Comparison of ENCODE assay signal across 18 cellular contexts in the genomic region with DNA sequence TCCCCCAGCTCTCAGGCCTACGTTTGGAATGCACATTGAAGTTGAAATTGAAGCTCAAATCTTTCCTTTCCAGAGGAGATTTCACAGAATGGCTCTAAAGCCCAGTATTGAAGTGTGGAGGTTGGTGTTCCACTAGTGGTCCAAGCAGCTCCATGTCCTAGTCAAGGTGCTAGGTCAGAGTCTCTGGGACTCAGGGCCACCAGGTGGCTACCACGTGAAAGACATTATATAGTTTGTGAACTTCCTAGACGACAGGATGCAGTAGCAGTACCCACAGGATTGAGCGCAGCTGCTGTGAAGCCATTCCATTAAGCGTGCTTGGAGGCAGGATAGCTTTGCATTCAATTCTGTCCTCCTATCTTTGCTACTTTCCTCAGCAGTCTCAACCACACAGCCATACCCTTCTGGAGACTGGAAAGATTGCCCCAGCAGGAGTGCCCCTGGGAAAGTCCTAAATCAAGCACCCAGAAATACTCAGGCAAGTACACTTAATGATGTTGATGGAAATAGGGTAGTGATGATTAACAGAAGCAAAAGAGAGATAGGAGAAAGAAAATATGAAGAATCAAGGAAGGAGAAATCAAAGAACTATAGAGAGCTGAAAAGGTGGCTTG. TPM values are rescaled to one million over a fixed set of nuclear protein-coding genes. Genes with fewer than 3 reads are reported as not detected.
"Had no signal": no experiment of that assay in that cellular context is flagged by ENCODE, and none has a peak within 500 bp of the region (broad histone marks: within the 10 kb centered on the region; RNA-seq: fewer than 3 reads in every experiment).

No MANE protein-coding gene starts in this region.

- H3K4me3 ChIP-seq: colonic mucosa, esophagus squamous epithelium, lower lobe of right lung, sigmoid colon, spleen, tibial artery, vagina had no signal

- H3K4me3 Mint-ChIP-seq: activated CD4-positive, alpha-beta T cell treated with anti-CD3 and anti-CD28 coated beads for 36 hours; activated naive CD8-positive, alpha-beta T cell treated with anti-CD3 and anti-CD28 coated beads, Interleukin-2, amount 10 ng/mL, durations not matched to agents 7 days and 5 days; activated T-helper 1 cell treated with anti-CD3 and anti-CD28 coated beads, Interleukin-12 subunit alpha, Interleukin-12 subunit beta, Interleukin-2, Interleukin-4 antibody, amounts not matched to agents 30 ng/mL and 10 ng/mL and 1 ng/mL, durations not matched to agents 14 hours and 24 hours and 36 hours; natural killer cell treated with Interleukin-12 subunit alpha and Interleukin-12 subunit beta and Interleukin-15 and Interleukin-18, amount 100 ng/mL, for 72 hours; stimulated activated naive B cell treated with anti-CD40 and anti-IgM and Interleukin-4, amounts not matched to agents 10 μg/mL and 1 μg/mL and 100 μg/mL, for 72 hours; T-helper 1 cell treated with Interleukin-12 subunit alpha and Interleukin-12 subunit beta and Interleukin-4 antibody, amounts not matched to agents 30 μg/mL and 1 μg/mL, for 36 hours; WTC11 had no signal

- DNase-seq: activated CD4-positive, alpha-beta T cell treated with anti-CD3 and anti-CD28 coated beads for 36 hours; activated CD4-positive, alpha-beta T cell treated with anti-CD3 and anti-CD28 coated beads, Interleukin-2, amount 50 U/mL, for 48 hours; activated naive CD8-positive, alpha-beta T cell treated with anti-CD3 and anti-CD28 coated beads, Interleukin-2, amount 10 ng/mL, durations not matched to agents 7 days and 5 days; colonic mucosa; esophagus squamous epithelium; lower lobe of right lung; sigmoid colon; spleen; stimulated activated CD4-positive, alpha-beta T cell treated with anti-CD3 and anti-CD28 coated beads, Interleukin-4, amount 100 ng/mL, for 4 hours; stimulated activated naive B cell treated with anti-CD40 and anti-IgM and Interleukin-4, amounts not matched to agents 10 μg/mL and 1 μg/mL and 100 μg/mL, for 72 hours; tibial artery had no signal

- H3K36me3 Mint-ChIP-seq: activated naive CD8-positive, alpha-beta T cell treated with anti-CD3 and anti-CD28 coated beads, Interleukin-2, amount 10 ng/mL, durations not matched to agents 7 days and 5 days; brain; natural killer cell treated with Interleukin-12 subunit alpha and Interleukin-12 subunit beta and Interleukin-15 and Interleukin-18, amount 100 ng/mL, for 72 hours; stimulated activated naive B cell treated with anti-CD40 and anti-IgM and Interleukin-4, amounts not matched to agents 10 μg/mL and 1 μg/mL and 100 μg/mL, for 72 hours; WTC11 had no signal

- H3K36me3 ChIP-seq: colonic mucosa, esophagus squamous epithelium, lower lobe of right lung, sigmoid colon, spleen, tibial artery, vagina had no signal

- ATAC-seq: activated CD4-positive, alpha-beta T cell treated with anti-CD3 and anti-CD28 coated beads for 36 hours; lower lobe of right lung; natural killer cell treated with Interleukin-12 subunit alpha and Interleukin-12 subunit beta and Interleukin-15 and Interleukin-18, amount 100 ng/mL, for 72 hours; stimulated activated naive B cell treated with anti-CD40 and anti-IgM and Interleukin-4, amounts not matched to agents 10 μg/mL and 1 μg/mL and 100 μg/mL, for 72 hours; WTC11 had no signal

- H3K27ac Mint-ChIP-seq: activated CD4-positive, alpha-beta T cell treated with anti-CD3 and anti-CD28 coated beads for 36 hours; activated naive CD8-positive, alpha-beta T cell treated with anti-CD3 and anti-CD28 coated beads, Interleukin-2, amount 10 ng/mL, durations not matched to agents 7 days and 5 days; activated T-helper 1 cell treated with anti-CD3 and anti-CD28 coated beads, Interleukin-12 subunit alpha, Interleukin-12 subunit beta, Interleukin-2, Interleukin-4 antibody, amounts not matched to agents 30 ng/mL and 10 ng/mL and 1 ng/mL, durations not matched to agents 14 hours and 24 hours and 36 hours; natural killer cell treated with Interleukin-12 subunit alpha and Interleukin-12 subunit beta and Interleukin-15 and Interleukin-18, amount 100 ng/mL, for 72 hours; stimulated activated naive B cell treated with anti-CD40 and anti-IgM and Interleukin-4, amounts not matched to agents 10 μg/mL and 1 μg/mL and 100 μg/mL, for 72 hours; T-helper 1 cell treated with Interleukin-12 subunit alpha and Interleukin-12 subunit beta and Interleukin-4 antibody, amounts not matched to agents 30 μg/mL and 1 μg/mL, for 36 hours; WTC11 had no signal

- H3K27me3 ChIP-seq: vagina had no signal

- H3K27ac ChIP-seq: lower lobe of right lung, sigmoid colon, spleen, tibial artery, vagina had no signal

- H3K9me3 Mint-ChIP-seq: activated naive CD8-positive, alpha-beta T cell treated with anti-CD3 and anti-CD28 coated beads, Interleukin-2, amount 10 ng/mL, durations not matched to agents 7 days and 5 days; activated T-helper 1 cell treated with anti-CD3 and anti-CD28 coated beads, Interleukin-12 subunit alpha, Interleukin-12 subunit beta, Interleukin-2, Interleukin-4 antibody, amounts not matched to agents 30 ng/mL and 10 ng/mL and 1 ng/mL, durations not matched to agents 14 hours and 24 hours and 36 hours; natural killer cell treated with Interleukin-12 subunit alpha and Interleukin-12 subunit beta and Interleukin-15 and Interleukin-18, amount 100 ng/mL, for 72 hours; stimulated activated naive B cell treated with anti-CD40 and anti-IgM and Interleukin-4, amounts not matched to agents 10 μg/mL and 1 μg/mL and 100 μg/mL, for 72 hours; T-helper 1 cell treated with Interleukin-12 subunit alpha and Interleukin-12 subunit beta and Interleukin-4 antibody, amounts not matched to agents 30 μg/mL and 1 μg/mL, for 36 hours had no signal

- H3K9me3 ChIP-seq: colonic mucosa, esophagus squamous epithelium, lower lobe of right lung, sigmoid colon, spleen, tibial artery, vagina had no signal

- FAIRE-seq: islet of Langerhans had no signal

RNA-seq across cellular contexts. Expression of gene TGFA, which starts 4.7 kb away (rescaled TPM):
- total RNA-seq: activated T-helper 1 cell treated with anti-CD3 and anti-CD28 coated beads, Interleukin-12 subunit alpha, Interleukin-12 subunit beta, Interleukin-2, Interleukin-4 antibody, amounts not matched to agents 30 ng/mL and 10 ng/mL and 1 ng/mL, durations not matched to agents 14 hours and 24 hours and 36 hours had no signal
